In the genomic region with DNA sequence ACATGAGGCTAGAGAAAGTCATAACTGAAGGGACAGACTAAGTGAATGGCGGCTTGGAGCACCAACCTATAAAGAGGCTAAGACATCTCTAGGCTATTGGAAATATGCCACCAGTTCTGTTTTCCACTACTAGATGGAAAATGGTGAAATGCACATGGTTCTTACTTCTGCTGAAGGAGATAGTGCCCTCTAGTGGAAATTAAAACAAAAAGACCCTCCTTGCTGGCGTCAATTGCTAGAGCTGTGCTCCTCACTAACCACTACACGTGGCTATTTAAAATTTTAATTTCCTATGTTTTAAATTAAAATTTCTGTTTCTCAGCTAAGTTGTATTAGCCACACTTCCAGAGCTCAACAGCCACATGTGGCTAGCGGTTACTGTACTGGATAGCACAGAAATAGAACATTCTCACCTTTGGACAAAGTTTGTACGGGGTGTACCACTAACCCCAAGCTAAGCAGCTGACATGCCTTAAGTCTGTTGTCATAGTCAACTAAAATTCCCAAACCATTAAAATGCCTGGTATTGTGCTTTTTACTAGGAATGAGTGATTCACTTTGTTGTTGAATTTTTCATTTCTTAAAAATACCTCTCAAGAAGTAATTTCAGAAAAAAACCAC, we compare ENCODE assay signal across 1 cellular context.
TF ChIP-seq lines count a peak whose summit lies in the region.

No MANE protein-coding gene starts in this region.

TF ChIP-seq in HEK293, 187 proteins besides CTCF, POLR2A, EP300 and RAD21 (continued from another document):
- TF ChIP-seq ZNF26 (tag by site-specific recombination; IDR thresholded peaks at IDR 0.05) (no peak), WT1 (tag by site-specific recombination; IDR thresholded peaks at IDR 0.05) (no peak), GLIS1 (tag by site-specific recombination; IDR thresholded peaks at IDR 0.05) (no peak), INSM2 (tag by site-specific recombination; IDR thresholded peaks at IDR 0.05) (no peak), ZBTB11 (tag by site-specific recombination; conservative IDR thresholded peaks at IDR 0.05; ENCODE audit: low read depth) (no peak), ZNF660 (tag by site-specific recombination; IDR thresholded peaks at IDR 0.05) (0 out of 2 replicates have a peak, but pooled peaks have one; percentile 41), ZNF654 (tag by site-specific recombination; IDR thresholded peaks at IDR 0.05; ENCODE audit: low read depth) (peak; percentile 50), ZNF626 (tag by site-specific recombination; IDR thresholded peaks at IDR 0.05) (no peak), ZFP37 (tag by site-specific recombination; IDR thresholded peaks at IDR 0.05) (no peak), ZSCAN16 (tag by site-specific recombination; IDR thresholded peaks at IDR 0.05) (no peak), BCL11A (tag by site-specific recombination; IDR thresholded peaks at IDR 0.05; ENCODE audit: low read depth) (no peak), ZNF223 (tag by site-specific recombination; IDR thresholded peaks at IDR 0.05) (no peak), SETDB1 (IDR thresholded peaks at IDR 0.05; ENCODE audit: insufficient read length, low read length) (peak; percentile 92), ZNF146 (tag by site-specific recombination; IDR thresholded peaks at IDR 0.05) (no peak)
